In the genomic region with DNA sequence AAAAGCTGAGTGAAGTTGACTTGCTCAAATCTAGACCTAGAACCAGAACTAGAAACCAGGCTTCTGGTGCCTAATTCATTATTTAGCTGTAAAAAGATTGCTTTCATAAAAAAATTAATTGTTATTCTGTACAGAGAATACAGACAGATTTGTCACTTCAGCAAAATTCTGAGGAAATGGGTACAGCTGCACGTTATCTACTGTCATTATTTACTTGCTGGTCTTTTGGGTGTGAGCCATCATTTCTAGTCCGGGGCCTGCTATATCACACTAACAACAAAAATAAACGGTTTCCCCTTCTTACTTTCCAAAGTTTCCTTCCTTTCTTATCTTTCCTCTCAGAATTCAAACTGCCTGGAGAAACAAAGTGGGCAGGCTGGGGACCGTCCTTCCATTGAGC, we compare ENCODE assay signal across 23 cellular contexts.
DNase-seq lines count a peak whose midpoint lies in the region; ATAC-seq and TF ChIP-seq lines count a peak whose summit lies in the region.
"Had no signal": no experiment of that assay in that cellular context is flagged by ENCODE, and none has a peak within 500 bp of the region (broad histone marks: within the 10 kb centered on the region; RNA-seq: fewer than 3 reads in every experiment).

No MANE protein-coding gene starts in this region.

- no peak for TF ChIP-seq POLR2A in body of pancreas (IDR thresholded peaks at IDR 0.05)

- H3K4me3 ChIP-seq in SK-N-MC (peak overlapping the region; percentile 67), body of pancreas (no peak overlapping the region)
- H3K4me3 ChIP-seq: SJSA1 had no signal

- peaks cover 51% of the 10 kb centered on the region for H3K36me3 ChIP-seq in SK-N-MC (ENCODE audit: insufficient read depth, low read length)
- no peaks in the 10 kb centered on the region for H3K36me3 ChIP-seq in body of pancreas (replicated peaks in 1 of 2; ENCODE audit: insufficient read depth in 1 of 2, low read depth in 2 of 2)
- H3K36me3 ChIP-seq: SJSA1 had no signal

- no peaks in the 10 kb centered on the region for H3K27me3 ChIP-seq in body of pancreas

- H3K4me1 ChIP-seq in body of pancreas: peaks cover 46% of the 10 kb centered on the region
- H3K4me1 ChIP-seq: Caco-2, SJSA1 had no signal

- ATAC-seq in body of pancreas: no peak

- WGBS in body of pancreas, 2 donors: 6 to 14% methylated on average over 4 of the region's 4 CpGs

- peak overlapping the region; percentile 71 for H3K9ac ChIP-seq in SK-N-MC (ENCODE audit: insufficient read length)

- peak overlapping the region; percentile 91 for H3K27ac ChIP-seq in SK-N-MC
- no peak overlapping the region for H3K27ac ChIP-seq in body of pancreas
- H3K27ac ChIP-seq: SJSA1 had no signal

- no peak for TF ChIP-seq CTCF in body of pancreas (IDR thresholded peaks at IDR 0.05)

- intact Hi-C loops in body of pancreas (cut with DNase I): no loop called here

- DNase-seq in NOMO-1 treated with dmso at 0.1 percent for 144 hours (lab: John Stamatoyannopoulos, UW; ENCODE audit: unreplicated experiment) (peak; percentile 0), NOMO-1 treated with DMSO at 0.1 percent for 48 hours (lab: John Stamatoyannopoulos, UW; ENCODE audit: unreplicated experiment) (no peak), SK-N-MC (ENCODE audit: low read depth, low spot score) (no peak), body of pancreas (peak in 3 of 4 donors; percentile 22 to 51 (median 27)), NCI-H524 treated with DMSO at 0.1 percent for 48 hours (lab: John Stamatoyannopoulos, UW) (no peak), NCI-H1930 (lab: John Stamatoyannopoulos, UW) (no peak), NCI-H1436 treated with DMSO at 0.1 percent for 48 hours (lab: John Stamatoyannopoulos, UW) (no peak)
- DNase-seq in activated T-cell treated with anti-CD3 and anti-CD28 coated beads, Interleukin-2, amount 50 U/mL, for 48 hours: no peak
- DNase-seq: 8988T; Caco-2; CD4-positive, alpha-beta memory T cell; DMS 273 treated with DMSO at 0.1 percent for 48 hours; DMS79 treated with DMSO at 0.1 percent for 48 hours; H9; HFFc6; KG1; NCI-H1105 treated with DMSO at 0.1 percent for 48 hours; NCI-H1694; NCI-H2081 treated with DMSO at 0.1 percent for 48 hours; NCI-H446; NCI-H526 treated with DMSO at 0.1 percent for 48 hours; NK-92 treated with Interleukin-12 subunit alpha and Interleukin-12 subunit beta, amount 100 ng/mL, for 24 hours had no signal

- no peaks in the 10 kb centered on the region for H3K9me3 ChIP-seq in SK-N-MC (ENCODE audit: low read depth, low read length)
- no peaks in the 10 kb centered on the region for H3K9me3 ChIP-seq in body of pancreas
- H3K9me3 ChIP-seq: Caco-2, SJSA1 had no signal

Comparison
In these comparisons a context has a peak if more than half of its experiments do, and no peak if none do; other contexts are left out.
1. DNase-seq: peak in NOMO-1 treated with dmso at 0.1 percent for 144 hours (single experiment) and body of pancreas (3 of 4); none in NOMO-1 treated with DMSO at 0.1 percent for 48 hours (single experiment), SK-N-MC (single experiment), NCI-H524 treated with DMSO at 0.1 percent for 48 hours (single experiment), activated T-cell treated with anti-CD3 and anti-CD28 coated beads, Interleukin-2, amount 50 U/mL, for 48 hours (0 of 2), NCI-H1930 (0 of 2) and NCI-H1436 treated with DMSO at 0.1 percent for 48 hours (single experiment).